In the genomic region with DNA sequence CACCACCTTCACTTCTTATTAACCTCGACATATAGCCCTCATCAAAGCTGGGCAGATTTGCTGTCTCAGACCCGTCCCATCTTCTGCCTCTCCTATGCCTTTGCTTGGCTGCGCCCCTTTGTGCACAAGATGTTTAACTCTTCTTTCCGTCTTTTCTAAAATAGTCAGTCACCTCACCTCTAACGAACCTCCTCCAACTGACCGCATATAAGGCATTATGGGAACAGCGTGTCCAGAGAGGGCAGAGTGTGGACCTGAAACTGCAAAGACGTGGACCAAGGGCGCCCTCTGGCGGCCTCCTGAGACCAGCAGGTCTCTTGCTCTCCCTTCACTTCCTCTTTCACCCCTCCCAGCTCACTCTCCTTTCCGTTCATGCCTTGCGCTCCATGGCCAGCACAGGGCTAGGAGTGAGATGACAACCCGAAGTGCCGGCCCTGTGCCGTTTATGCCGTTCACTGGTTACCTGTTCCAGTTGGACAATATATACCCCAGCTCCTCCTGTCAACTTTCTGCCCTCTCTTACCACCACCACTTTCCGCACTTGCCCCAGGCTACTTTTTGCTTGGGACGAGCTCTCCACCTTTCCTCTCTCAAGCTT, we compare ENCODE assay signal across 8 cellular contexts. TPM values are rescaled to one million over a fixed set of nuclear protein-coding genes. Genes with fewer than 3 reads are reported as not detected.
A peak's percentile ranks its signal among the peaks of the same experiment; 100 is the strongest.
DNase-seq lines count a peak whose midpoint lies in the region; ATAC-seq and TF ChIP-seq lines count a peak whose summit lies in the region.

No MANE protein-coding gene starts in this region.

- H3K4me3 ChIP-seq in MG63 (peak overlapping the region; percentile 81), gastroesophageal sphincter (peak overlapping the region in 1 of 2 donors; percentile 85), subcutaneous abdominal adipose tissue (ENCODE audit: low read depth in 1 of 5, low read length in 5 of 5) (peak overlapping the region; percentile 41 to 65 (median 55))

- H3K4me1 ChIP-seq in gastroesophageal sphincter = peaks cover 15 to 59% (median 36%) of the 10 kb centered on the region in 3 donors
- H3K4me1 ChIP-seq in subcutaneous abdominal adipose tissue (ENCODE audit: control insufficient read depth in 5 of 5, insufficient read depth in 5 of 5, low read length in 5 of 5) = peaks cover 21 to 47% (median 44%) of the 10 kb centered on the region in 5 donors

- no peak for TF ChIP-seq EP300 in gastroesophageal sphincter (IDR thresholded peaks at IDR 0.05)

- peak overlapping the region in 4 of 5 donors; percentile 21 to 30 (median 26) for H3K9ac ChIP-seq in subcutaneous abdominal adipose tissue (ENCODE audit: low read length in 5 of 5)

- ATAC-seq in GM19324 (IDR thresholded peaks at IDR 0.05; ENCODE audit: low FRiP score, unreplicated experiment) (peak; percentile 26), gastroesophageal sphincter (peak; percentile 53)

- H3K27me3 ChIP-seq in MG63 (no peaks in the 10 kb centered on the region), gastroesophageal sphincter (no peaks in the 10 kb centered on the region), subcutaneous abdominal adipose tissue (ENCODE audit: control insufficient read depth in 5 of 5, insufficient read depth in 4 of 5, low read length in 5 of 5) (no peaks in the 10 kb centered on the region)

- DNase-seq in Ammon's horn (ENCODE audit: low spot score) = peak; percentile 92
- peak; percentile 82 for DNase-seq in MG63
- peak; percentile 88 for DNase-seq in SIG-M5 (lab: John Stamatoyannopoulos, UW)
- DNase-seq in activated gamma-delta T cell treated with Interleukin-2 at 50 U/mL for 16 hours = peak; percentile 78
- DNase-seq in non-pigmented ciliary epithelial cell (ENCODE audit: low read depth) = peak; percentile 65

- H3K27ac ChIP-seq in gastroesophageal sphincter = peak overlapping the region in 2 of 4 donors; percentile 18 to 98
- no peak overlapping the region for H3K27ac ChIP-seq in subcutaneous abdominal adipose tissue (ENCODE audit: low read depth, low read length)

- TF ChIP-seq CTCF in gastroesophageal sphincter (IDR thresholded peaks at IDR 0.05) = peak; percentile 83 to 98 (median 94)

- peaks cover 64% of the 10 kb centered on the region for H3K36me3 ChIP-seq in MG63
- peaks cover 0 to 39% of the 10 kb centered on the region in 2 donors for H3K36me3 ChIP-seq in gastroesophageal sphincter
- peaks cover 13 to 42% (median 31%) of the 10 kb centered on the region in 5 donors for H3K36me3 ChIP-seq in subcutaneous abdominal adipose tissue (ENCODE audit: control insufficient read depth in 5 of 5, insufficient read depth in 5 of 5, low read length in 5 of 5)

- no peak for TF ChIP-seq POLR2A in gastroesophageal sphincter (IDR thresholded peaks at IDR 0.05)

- H3K9me3 ChIP-seq in MG63 (no peaks in the 10 kb centered on the region), gastroesophageal sphincter (no peaks in the 10 kb centered on the region), subcutaneous abdominal adipose tissue (ENCODE audit: control insufficient read depth in 5 of 5, low read length in 5 of 5) (no peaks in the 10 kb centered on the region)

- WGBS in gastroesophageal sphincter (ENCODE audit: low coverage in 1 of 2), 2 donors = 8 to 12% methylated on average over 12 to 18 of the region's 18 CpGs

RNA-seq across cellular contexts. Expression of gene METTL25B, which starts 2.5 kb away (rescaled TPM):
- 10.0 and 20.8 TPM in 2 replicates for total RNA-seq in MG63 (2014; rRNA removed; shearing (Covaris generic); ENCODE audit: low replicate concordance)
- 10 to 100 TPM in 3 of 4 donors, 1 to 10 TPM in 1; 8.4 to 29.0 (median 17.4) TPM for total RNA-seq in gastroesophageal sphincter

RNA-seq across cellular contexts. Expression of gene ISG20L2, which starts 2.8 kb away (rescaled TPM):
- total RNA-seq in MG63 (2014; rRNA removed; shearing (Covaris generic); ENCODE audit: low replicate concordance) = 15.6 and 38.7 TPM in 2 replicates
- 10 to 100 TPM; 14.5 to 18.4 (median 17.0) TPM for total RNA-seq in gastroesophageal sphincter

RNA-seq across cellular contexts. Expression of gene MRPL24, which starts 15.1 kb away (rescaled TPM):
- total RNA-seq in MG63 (2014; rRNA removed; shearing (Covaris generic); ENCODE audit: low replicate concordance) = 189 and 246 TPM in 2 replicates
- 10 to 100 TPM; 50.6 to 84.2 (median 69.9) TPM for total RNA-seq in gastroesophageal sphincter

RNA-seq across cellular contexts. Expression of gene CRABP2, which starts 20.4 kb away (rescaled TPM):
- 57.8 and 62.8 TPM in 2 replicates for total RNA-seq in MG63 (2014; rRNA removed; shearing (Covaris generic); ENCODE audit: low replicate concordance)
- 10 to 100 TPM in 1 of 4 donors, 1 to 10 TPM in 2, under 1 TPM in 1; 0.54 to 36.7 (median 6.0) TPM for total RNA-seq in gastroesophageal sphincter

RNA-seq across cellular contexts. Expression of gene HDGF, which starts 25.7 kb away (rescaled TPM):
- total RNA-seq in MG63 (2014; rRNA removed; shearing (Covaris generic); ENCODE audit: low replicate concordance) = 565 and 817 TPM in 2 replicates
- 100 to 1,000 TPM; 138 to 237 (median 186) TPM for total RNA-seq in gastroesophageal sphincter
